1 cellular context compared by ENCODE assay signal in genomic region chr16:2967211-2967631, GRCh38.
TF ChIP-seq lines count a peak whose summit lies in the region.

No MANE protein-coding gene starts in this region.

TF ChIP-seq in K562, 482 proteins besides CTCF, POLR2A, EP300 and RAD21:
- TF ChIP-seq NFXL1 (CRISPR knock-in tag; IDR thresholded peaks at IDR 0.05), result no peak
- peak; percentile 24 for TF ChIP-seq SRSF7 (optimal IDR thresholded peaks at IDR 0.05; ENCODE audit: low read depth, low read length)
TF ChIP-seq in K562: peak in this region for 1.
